ENCODE assay signal across 8 cellular contexts in genomic region chr10:99435986-99436633, GRCh38. TPM values are rescaled to one million over a fixed set of nuclear protein-coding genes. Genes with fewer than 3 reads are reported as not detected.
DNase-seq lines count a peak whose midpoint lies in the region; ATAC-seq, FAIRE-seq and TF ChIP-seq lines count a peak whose summit lies in the region.

No MANE protein-coding gene starts in this region.

- H3K27me3 ChIP-seq in colonic mucosa (no peaks in the 10 kb centered on the region), muscle layer of colon (ENCODE audit: control insufficient read depth in 1 of 2, insufficient read depth in 2 of 2, low read length in 2 of 2) (no peaks in the 10 kb centered on the region)

- H3K27ac ChIP-seq in colonic mucosa (peak overlapping the region; percentile 1), muscle layer of colon (ENCODE audit: low read depth, low read length) (peak overlapping the region; percentile 12)

- peak; percentile 38 for TF ChIP-seq CTCF in colonic mucosa (IDR thresholded peaks at IDR 0.05)

- H3K4me3 ChIP-seq in colonic mucosa (no peak overlapping the region), muscle layer of colon (ENCODE audit: low read depth in 1 of 2, low read length in 2 of 2) (no peak overlapping the region)

- H3K9ac ChIP-seq in colonic mucosa (ENCODE audit: low read depth in 2 of 2, low read length in 2 of 2) (no peak overlapping the region), muscle layer of colon (ENCODE audit: low read length) (peak overlapping the region; percentile 55)

- DNase-seq in NOMO-1 treated with dmso at 0.1 percent for 144 hours (lab: John Stamatoyannopoulos, UW; ENCODE audit: unreplicated experiment): peak; percentile 18
- DNase-seq in colonic mucosa: no peak
- DNase-seq in amniotic stem cell (lab: John Stamatoyannopoulos, UW): no peak

- H3K4me1 ChIP-seq in colonic mucosa (no peaks in the 10 kb centered on the region), muscle layer of colon (ENCODE audit: insufficient read depth, low read length) (peaks cover 46% of the 10 kb centered on the region)

- intact Hi-C loops in colonic mucosa (cut with DNase I): loop anchor here (5.0 kb wide), 1 partner anchor 101 kb away; no protein-coding TSS in a partner anchor

- H3K36me3 ChIP-seq in colonic mucosa (no peaks in the 10 kb centered on the region), muscle layer of colon (ENCODE audit: insufficient read depth, low read length) (no peaks in the 10 kb centered on the region)

- H3K9me3 ChIP-seq in colonic mucosa (no peaks in the 10 kb centered on the region), muscle layer of colon (ENCODE audit: low read length) (no peaks in the 10 kb centered on the region)

- peak; percentile 97 for FAIRE-seq in G401.6 (lab: Jason Lieb, UNC)

- ATAC-seq in HG02981 (IDR thresholded peaks at IDR 0.05; ENCODE audit: unreplicated experiment): peak; percentile 61
- ATAC-seq in GM19397 (IDR thresholded peaks at IDR 0.05; ENCODE audit: unreplicated experiment): no peak
- no peak for ATAC-seq in HG03378 (IDR thresholded peaks at IDR 0.05; ENCODE audit: unreplicated experiment)

RNA-seq across cellular contexts. Expression of gene GOT1, which starts 5.7 kb away (rescaled TPM):
- total RNA-seq in colonic mucosa: 100 to 1,000 TPM in 1 of 2 donors, 10 to 100 TPM in 1; 96.7 to 135 TPM
